In genomic region chr6:38305995-38306681, GRCh38 we compare ENCODE assay signal across 12 cellular contexts.
DNase-seq lines count a peak whose midpoint lies in the region; ATAC-seq and TF ChIP-seq lines count a peak whose summit lies in the region.
"Had no signal": no experiment of that assay in that cellular context is flagged by ENCODE, and none has a peak within 500 bp of the region (broad histone marks: within the 10 kb centered on the region; RNA-seq: fewer than 3 reads in every experiment).

No MANE protein-coding gene starts in this region.

- no peaks in the 10 kb centered on the region for H3K27me3 Mint-ChIP-seq in nephron (ENCODE audit: low read depth)
- H3K27me3 Mint-ChIP-seq: activated CD8-positive, alpha-beta memory T cell treated with anti-CD3 and anti-CD28 coated beads, Interleukin-2, amount 10 ng/mL, durations not matched to agents 7 days and 5 days had no signal

- peaks cover 6% of the 10 kb centered on the region for H3K9me3 Mint-ChIP-seq in nephron

- no peak overlapping the region for H3K4me3 ChIP-seq in cardiac muscle cell
- H3K4me3 ChIP-seq: HAP-1 had no signal

- H3K4me3 Mint-ChIP-seq in nephron, result no peak overlapping the region
- H3K4me3 Mint-ChIP-seq: activated CD8-positive, alpha-beta memory T cell treated with anti-CD3 and anti-CD28 coated beads, Interleukin-2, amount 10 ng/mL, durations not matched to agents 7 days and 5 days had no signal

- no peaks in the 10 kb centered on the region for H3K9me3 ChIP-seq in cardiac muscle cell (ENCODE audit: low read depth)
- H3K9me3 ChIP-seq: HAP-1 had no signal

- peaks cover 30% of the 10 kb centered on the region for H3K4me1 ChIP-seq in cardiac muscle cell (ENCODE audit: low read depth)
- H3K4me1 ChIP-seq: HAP-1 had no signal

- DNase-seq in cardiac muscle cell (ENCODE audit: low read depth in 1 of 2, low spot score in 1 of 2) (no peak), cardiac septum (ENCODE audit: low spot score) (no peak), DMS79 (lab: John Stamatoyannopoulos, UW) (no peak), NCI-H1105 treated with DMSO at 0.1 percent for 48 hours (lab: John Stamatoyannopoulos, UW) (no peak)
- DNase-seq: activated CD8-positive, alpha-beta memory T cell treated with anti-CD3 and anti-CD28 coated beads, Interleukin-2, amount 10 ng/mL, durations not matched to agents 7 days and 5 days; NCI-H510A treated with DMSO at 0.1 percent for 48 hours had no signal

- no peak for TF ChIP-seq CTCF in cardiac muscle cell (IDR thresholded peaks at IDR 0.05; ENCODE audit: low read depth, low read length)
- TF ChIP-seq CTCF in nephron (IDR thresholded peaks at IDR 0.05; ENCODE audit: unreplicated experiment in 3 of 3), result no peak

- peak overlapping the region; percentile 8 to 74 (median 70) for H3K27ac Mint-ChIP-seq in nephron
- H3K27ac Mint-ChIP-seq: activated CD8-positive, alpha-beta memory T cell treated with anti-CD3 and anti-CD28 coated beads, Interleukin-2, amount 10 ng/mL, durations not matched to agents 7 days and 5 days had no signal

- ATAC-seq in GM21529 (IDR thresholded peaks at IDR 0.05; ENCODE audit: unreplicated experiment) (peak; percentile 65), HG03442 (IDR thresholded peaks at IDR 0.05; ENCODE audit: unreplicated experiment) (peak; percentile 44), GM21526 (IDR thresholded peaks at IDR 0.05; ENCODE audit: low FRiP score, unreplicated experiment) (no peak)
- ATAC-seq: activated CD8-positive, alpha-beta memory T cell treated with anti-CD3 and anti-CD28 coated beads, Interleukin-2, amount 10 ng/mL, durations not matched to agents 7 days and 5 days had no signal

- intact Hi-C loops in cardiac septum (cut with DNase I), result no loop called here

- no peaks in the 10 kb centered on the region for H3K27me3 ChIP-seq in cardiac muscle cell

- peaks cover 3% of the 10 kb centered on the region for H3K36me3 Mint-ChIP-seq in nephron (ENCODE audit: low read depth)
- H3K36me3 Mint-ChIP-seq: activated CD8-positive, alpha-beta memory T cell treated with anti-CD3 and anti-CD28 coated beads, Interleukin-2, amount 10 ng/mL, durations not matched to agents 7 days and 5 days had no signal

- H3K27ac ChIP-seq in cardiac muscle cell, result peak overlapping the region; percentile 60
- H3K27ac ChIP-seq: parathyroid adenoma had no signal

- H3K36me3 ChIP-seq in cardiac muscle cell, result no peaks in the 10 kb centered on the region
- H3K36me3 ChIP-seq: HAP-1 had no signal

- peaks cover 28% of the 10 kb centered on the region for H3K4me1 Mint-ChIP-seq in nephron
